In genomic region chrX:16771483-16772398, GRCh38 we compare ENCODE assay signal across 10 cellular contexts. TPM values are rescaled to one million over a fixed set of nuclear protein-coding genes. Genes with fewer than 3 reads are reported as not detected.
DNase-seq lines count a peak whose midpoint lies in the region; ATAC-seq, FAIRE-seq and TF ChIP-seq lines count a peak whose summit lies in the region.
"Had no signal": no experiment of that assay in that cellular context is flagged by ENCODE, and none has a peak within 500 bp of the region (broad histone marks: within the 10 kb centered on the region; RNA-seq: fewer than 3 reads in every experiment).

No MANE protein-coding gene starts in this region.

- H3K36me3 ChIP-seq in HCT116 (ENCODE audit: control insufficient read depth in 1 of 2, insufficient read depth in 2 of 2, low read length in 2 of 2): no peaks in the 10 kb centered on the region

- H2AFZ ChIP-seq in HCT116 (ENCODE audit: low read depth, low read length, poor library complexity, severe bottlenecking): no peak overlapping the region

- peaks cover 13% of the 10 kb centered on the region; the same call in 2 of the 3 replicates for H3K4me1 ChIP-seq in A549
- H3K4me1 ChIP-seq in HCT116 (ENCODE audit: control insufficient read depth in 1 of 2, insufficient read depth in 2 of 2, low read length in 2 of 2): peaks cover 3 to 24% of the 10 kb centered on the region in 2 experiments; a peak in 3 of 4 replicates
- peaks cover 4% of the 10 kb centered on the region for H3K4me1 ChIP-seq in foreskin keratinocyte

- ATAC-seq in A549 (peak; percentile 95 to 96), HCT116 (peak; percentile 88), foreskin keratinocyte (peak; percentile 85), GM18870 (IDR thresholded peaks at IDR 0.05; ENCODE audit: unreplicated experiment) (no peak)

- POLR2A ChIA-PET in A549 (lab: Yijun Ruan, JAX) (interaction anchor here (0.6 to 2.0 kb wide), 17 partner anchors 11 to 978 kb away, joined by 3 to 37 read pairs (median 6); partner anchors contain the start of genes CTPS2, SYAP1 and TXLNG), HCT116 (lab: Charles Lee) (interaction anchor here (0.6 to 2.2 kb wide), 21 partner anchors 8 to 1099 kb away, joined by 3 to 41 read pairs (median 4); partner anchors contain the start of genes CTPS2, SYAP1 and TXLNG)

- WGBS in A549 (ENCODE audit: missing lambda C conversion rate): 24% methylated on average over 16 of the region's 16 CpGs

- TF ChIP-seq POLR2A in A549 (IDR thresholded peaks at IDR 0.05; ENCODE audit: low read length) (peak; percentile 77), HCT116 (IDR thresholded peaks at IDR 0.05; ENCODE audit: borderline replicate concordance, extremely low read depth, insufficient read depth, insufficient read length) (peak; percentile 100)

- CTCF ChIA-PET in A549 (lab: Yijun Ruan, JAX): interaction anchor here (0.6 to 1.0 kb wide), 2 partner anchors 14 to 246 kb away, joined by 3 to 4 read pairs; no protein-coding TSS in a partner anchor
- CTCF ChIA-PET in HCT116 (lab: Charles Lee): no interaction called here

- TF ChIP-seq CTCF in A549 (IDR thresholded peaks at IDR 0.05): no peak
- TF ChIP-seq CTCF in HCT116 (IDR thresholded peaks at IDR 0.05 in 2 of 3, conservative IDR thresholded peaks at IDR 0.05 in 1 of 3; ENCODE audit: borderline replicate concordance in 1 of 3, insufficient read depth in 1 of 3, low read depth in 2 of 3, low read length in 2 of 3): no peak
- TF ChIP-seq CTCF in foreskin keratinocyte (conservative IDR thresholded peaks at IDR 0.05): no peak

- no peak overlapping the region for H3K4me3 ChIP-seq in A549
- H3K4me3 ChIP-seq in HCT116 (replicated peaks in 1 of 2; ENCODE audit: low read depth in 1 of 2, low read length in 2 of 2): no peak overlapping the region

- peak; percentile 28 for FAIRE-seq in A549 (lab: Jason Lieb, UNC)

- H3K27me3 ChIP-seq in HCT116 (ENCODE audit: insufficient read depth, low read length) (no peaks in the 10 kb centered on the region), foreskin keratinocyte (no peaks in the 10 kb centered on the region)

- DNase-seq in A549 (ENCODE audit: low read depth in 1 of 2, low spot score in 1 of 2): peak; percentile 50 to 86
- DNase-seq in HCT116 (ENCODE audit: low read depth, low spot score): peak; percentile 81
- DNase-seq in RPMI7951 (ENCODE audit: low read depth): peak; percentile 52
- DNase-seq in foreskin keratinocyte: peak; percentile 65 to 78
- no peak for DNase-seq in substantia nigra (lab: John Stamatoyannopoulos, UW)
- DNase-seq in activated CD8-positive, alpha-beta memory T cell treated with anti-CD3 and anti-CD28 coated beads for 24 hours: no peak
- no peak for DNase-seq in SKM-1 treated with dmso at 0.1 percent for 144 hours (lab: John Stamatoyannopoulos, UW; ENCODE audit: unreplicated experiment)
- DNase-seq: effector CD4-positive, alpha-beta T cell; NCI-H2029 had no signal

- H3K9ac ChIP-seq in HCT116 (ENCODE audit: low read length): peak overlapping the region; percentile 60

- H3K9me3 ChIP-seq in A549 (no peaks in the 10 kb centered on the region), HCT116 (ENCODE audit: control insufficient read depth in 1 of 2, insufficient read depth in 1 of 2, low read depth in 1 of 2, low read length in 2 of 2) (no peaks in the 10 kb centered on the region)

- H4K20me1 ChIP-seq in HCT116 (ENCODE audit: insufficient read depth): no peaks in the 10 kb centered on the region

- intact Hi-C loops in HCT116 (cut with micrococcal nuclease): no loop called here

- RAD21 ChIA-PET in HCT116 (lab: Charles Lee; ENCODE audit: low non-redundant PET in 1 of 2, low total read pairs in 2 of 2, uncharacterized antibody in 2 of 2, unreplicated experiment in 2 of 2): interaction anchor here in 1 of 2 experiments (0.7 kb wide), 1 partner anchor 238 kb away, joined by 4 read pairs; no protein-coding TSS in a partner anchor

- H3K27ac ChIP-seq in A549: peak overlapping the region; percentile 79 to 90
- peak overlapping the region; percentile 59; the same call in 1 of the 2 replicates for H3K27ac ChIP-seq in HCT116 (ENCODE audit: low read depth, low read length)
- H3K27ac ChIP-seq in foreskin keratinocyte: peak overlapping the region; percentile 98
- H3K27ac ChIP-seq in substantia nigra (ENCODE audit: low read depth, low read length, poor library complexity, severe bottlenecking): no peak overlapping the region

- H3K4me2 ChIP-seq in A549: peak overlapping the region; percentile 64
- H3K4me2 ChIP-seq in HCT116 (ENCODE audit: low read length): peak overlapping the region; percentile 44

- no peaks in the 10 kb centered on the region for H3K9me2 ChIP-seq in HCT116 (ENCODE audit: insufficient read depth)

- H3K79me2 ChIP-seq in HCT116 (ENCODE audit: insufficient read depth, low read length): no peaks in the 10 kb centered on the region

- TSS peak; percentile 100 for BruUV-seq in HCT116 (replicated peaks; lab: Mats Ljungman, UMichigan)

- TF ChIP-seq RAD21 in A549 (conservative IDR thresholded peaks at IDR 0.05 in 1 of 2, IDR thresholded peaks at IDR 0.05 in 1 of 2): no peak
- no peak for TF ChIP-seq RAD21 in HCT116 (IDR thresholded peaks at IDR 0.05; ENCODE audit: low read depth)

- TF ChIP-seq EP300 in A549 (IDR thresholded peaks at IDR 0.05): no peak

TF ChIP-seq in A549, 52 proteins besides CTCF, POLR2A, EP300 and RAD21 (continues in another document):
- TF ChIP-seq ATOH8 (CRISPR knock-in tag; IDR thresholded peaks at IDR 0.05; ENCODE audit: low read depth) (peak; percentile 72; the same call in 1 of the 2 replicates), TFCP2L1 (CRISPR knock-in tag; IDR thresholded peaks at IDR 0.05) (peak; percentile 99), BHLHE40 (IDR thresholded peaks at IDR 0.05; ENCODE audit: low read depth, low read length) (no peak), ZSCAN20 (CRISPR knock-in tag; IDR thresholded peaks at IDR 0.05) (no peak), MAX (IDR thresholded peaks at IDR 0.05) (peak; percentile 48), HOXA7 (CRISPR knock-in tag; IDR thresholded peaks at IDR 0.05) (peak; percentile 99)

TF ChIP-seq in HCT116, 20 proteins besides CTCF, POLR2A, EP300 and RAD21 (continues in another document):
- TF ChIP-seq SP1 (IDR thresholded peaks at IDR 0.05; ENCODE audit: low read depth) (peak; percentile 50), YY1 (IDR thresholded peaks at IDR 0.05; ENCODE audit: extremely low read depth, insufficient replicate concordance, low read depth, low read length) (peak; percentile 30), ATF3 (IDR thresholded peaks at IDR 0.05) (no peak), SIN3A (IDR thresholded peaks at IDR 0.05; ENCODE audit: low read depth) (peak; percentile 88), ZBTB33 (IDR thresholded peaks at IDR 0.05; ENCODE audit: extremely low read depth, insufficient replicate concordance, low read length) (peak; percentile 84), POLR2AphosphoS5 (IDR thresholded peaks at IDR 0.05; ENCODE audit: low read depth, low read length) (peak; percentile 99), FOSL1 (IDR thresholded peaks at IDR 0.05; ENCODE audit: low read depth) (no peak)

RNA-seq across cellular contexts. Expression of gene TXLNG, which starts 14.5 kb away (rescaled TPM):
- 30.8 and 36.8 TPM in 2 replicates for polyA plus RNA-seq in A549 (2011; rRNA removed)
- polyA plus RNA-seq in A549 (2012; cell fraction: cytosol; rRNA removed): 9.7 and 9.9 TPM in 2 replicates
- 7.1 and 12.9 TPM in 2 replicates for polyA plus RNA-seq in A549 (2012; cell fraction: nucleus; rRNA removed)
- polyA plus RNA-seq in A549 (2017; fragmentation: RNase III; extraction: RNeasy Plus Mini Kit Qiagen cat#74134 plus additional on column Dnase treatment): 15.5 to 18.1 TPM (median 16.0 TPM) in 3 replicates
- 8.1 and 8.4 TPM in 2 replicates for polyA minus RNA-seq in A549 (2011; rRNA and poly(A)+ RNA removed)
- 22.9 TPM for total RNA-seq in HCT116 (2021; ENCODE audit: unreplicated experiment)
- polyA plus RNA-seq in HCT116 (2012): 6.8 and 9.9 TPM in 2 replicates
- 7.1 and 10.3 TPM in 2 replicates for total RNA-seq in RPMI7951 (2014; rRNA removed; shearing (Covaris generic))
- 15.7 and 16.2 TPM in 2 replicates for total RNA-seq in foreskin keratinocyte
- polyA plus RNA-seq in foreskin keratinocyte: 7.1 and 8.9 TPM in 2 replicates

RNA-seq across cellular contexts. Expression of gene SYAP1, which starts 52.3 kb away (rescaled TPM):
- polyA plus RNA-seq in A549 (2011; rRNA removed): 15.7 and 18.9 TPM in 2 replicates
- 7.6 and 7.7 TPM in 2 replicates for polyA plus RNA-seq in A549 (2012; cell fraction: cytosol; rRNA removed)
- polyA plus RNA-seq in A549 (2012; cell fraction: nucleus; rRNA removed): 2.5 and 4.1 TPM in 2 replicates
- 20.6 to 21.1 TPM (median 20.9 TPM) in 3 replicates for polyA plus RNA-seq in A549 (2017; fragmentation: RNase III; extraction: RNeasy Plus Mini Kit Qiagen cat#74134 plus additional on column Dnase treatment)
- 8.1 and 9.6 TPM in 2 replicates for polyA minus RNA-seq in A549 (2011; rRNA and poly(A)+ RNA removed)
- total RNA-seq in HCT116 (2021; ENCODE audit: unreplicated experiment): 24.8 TPM
- 7.5 and 9.6 TPM in 2 replicates for polyA plus RNA-seq in HCT116 (2012)
- total RNA-seq in RPMI7951 (2014; rRNA removed; shearing (Covaris generic)): 26.7 and 28.1 TPM in 2 replicates
- total RNA-seq in foreskin keratinocyte: 19.3 and 20.1 TPM in 2 replicates
- 9.6 and 10.5 TPM in 2 replicates for polyA plus RNA-seq in foreskin keratinocyte

RNA-seq across cellular contexts. Expression of gene CTPS2, which starts 59.3 kb away (rescaled TPM):
- 16.8 and 18.5 TPM in 2 replicates for polyA plus RNA-seq in A549 (2011; rRNA removed)
- 3.5 and 3.8 TPM in 2 replicates for polyA plus RNA-seq in A549 (2012; cell fraction: cytosol; rRNA removed)
- 4.4 and 7.5 TPM in 2 replicates for polyA plus RNA-seq in A549 (2012; cell fraction: nucleus; rRNA removed)
- polyA plus RNA-seq in A549 (2017; fragmentation: RNase III; extraction: RNeasy Plus Mini Kit Qiagen cat#74134 plus additional on column Dnase treatment): 10.8 to 11.5 TPM (median 11.1 TPM) in 3 replicates
- polyA minus RNA-seq in A549 (2011; rRNA and poly(A)+ RNA removed): 13.9 TPM in 2 replicates
- 9.6 TPM for total RNA-seq in HCT116 (2021; ENCODE audit: unreplicated experiment)
- 4.7 and 6.2 TPM in 2 replicates for polyA plus RNA-seq in HCT116 (2012)
- total RNA-seq in RPMI7951 (2014; rRNA removed; shearing (Covaris generic)): 17.9 TPM in 2 replicates
- total RNA-seq in foreskin keratinocyte: 11.6 and 13.2 TPM in 2 replicates
- 6.7 and 7.0 TPM in 2 replicates for polyA plus RNA-seq in foreskin keratinocyte

Comparison
In these comparisons a context has a peak if more than half of its experiments do, and no peak if none do; other contexts are left out.
1. DNase-seq: peak in A549 (2 of 2), HCT116 (single experiment), RPMI7951 (single experiment) and foreskin keratinocyte (2 of 2); none in substantia nigra (0 of 49), activated CD8-positive, alpha-beta memory T cell treated with anti-CD3 and anti-CD28 coated beads for 24 hours (single experiment) and SKM-1 treated with dmso at 0.1 percent for 144 hours (single experiment).
2. Of the 6 proteins assayed by ChIP-seq in both A549 and HCT116: peak only in A549: MAX and REST; only in HCT116: none; in both: POLR2A; in neither: 3.